Comparison of ENCODE assay signal across 20 cellular contexts in genomic region chr3:109930592-109930991, GRCh38.
"Had no signal": no experiment of that assay in that cellular context is flagged by ENCODE, and none has a peak within 500 bp of the region (broad histone marks: within the 10 kb centered on the region; RNA-seq: fewer than 3 reads in every experiment).

No MANE protein-coding gene starts in this region.

- H3K4me3 ChIP-seq: adrenal gland, esophagus squamous epithelium, gastrocnemius medialis, heart right ventricle, neural progenitor cell, ovary, right lobe of liver, stomach, testis, upper lobe of left lung had no signal

- H2AFZ ChIP-seq: neural progenitor cell had no signal

- H3K4me1 ChIP-seq: adrenal gland, esophagus squamous epithelium, gastrocnemius medialis, heart right ventricle, neural progenitor cell, right lobe of liver, stomach, testis, upper lobe of left lung had no signal

- H3K27ac ChIP-seq: adrenal gland, esophagus squamous epithelium, gastrocnemius medialis, heart right ventricle, neural progenitor cell, ovary, right lobe of liver, stomach, testis, upper lobe of left lung, WERI-Rb-1 had no signal

- H3K9me3 ChIP-seq: adrenal gland, esophagus squamous epithelium, gastrocnemius medialis, heart right ventricle, ovary, right lobe of liver, stomach, testis, upper lobe of left lung had no signal

- H3K4me2 ChIP-seq: neural progenitor cell had no signal

- H3K27me3 ChIP-seq: adrenal gland, esophagus squamous epithelium, gastrocnemius medialis, heart right ventricle, neural progenitor cell, ovary, right lobe of liver, stomach, testis, upper lobe of left lung had no signal

- DNase-seq: activated CD4-positive, alpha-beta T cell treated with anti-CD3 and anti-CD28 coated beads, Interleukin-2, amount 50 U/mL, for 48 hours; activated effector memory CD4-positive, alpha-beta T cell treated with Interleukin-2 at 50 U/mL for 16 hours; activated naive CD4-positive, alpha-beta T cell treated with anti-CD3 and anti-CD28 coated beads, Interleukin-2, amount 50 U/mL, for 16 hours; activated T-cell treated with anti-CD3 and anti-CD28 coated beads, Interleukin-2, amount 50 U/mL, for 4 hours; adrenal gland; central memory CD4-positive, alpha-beta T cell; cortex of kidney; effector CD4-positive, alpha-beta T cell; esophagus squamous epithelium; gastrocnemius medialis; heart right ventricle; naive B cell; ovary; right lobe of liver; stimulated activated CD4-positive, alpha-beta T cell treated with anti-CD3 and anti-CD28 coated beads, Interleukin-1b, Interleukin-23, amount 100 ng/mL, for 48 hours; stomach; testis; upper lobe of left lung; WERI-Rb-1 had no signal

- ATAC-seq: activated T-cell treated with anti-CD3 and anti-CD28 coated beads, Interleukin-2, amount 50 U/mL, for 4 hours; gastrocnemius medialis; heart right ventricle; right lobe of liver had no signal

- H3K9ac ChIP-seq: neural progenitor cell had no signal

- H3K36me3 ChIP-seq: adrenal gland, esophagus squamous epithelium, gastrocnemius medialis, heart right ventricle, neural progenitor cell, ovary, right lobe of liver, stomach, upper lobe of left lung, WERI-Rb-1 had no signal
